Comparison of ENCODE assay signal across 28 cellular contexts in genomic region chr1:18340787-18341186, GRCh38.
"Had no signal": no experiment of that assay in that cellular context is flagged by ENCODE, and none has a peak within 500 bp of the region (broad histone marks: within the 10 kb centered on the region; RNA-seq: fewer than 3 reads in every experiment).

No MANE protein-coding gene starts in this region.

- H3K4me1 ChIP-seq: esophagus muscularis mucosa, esophagus squamous epithelium, foreskin keratinocyte, gastrocnemius medialis, gastroesophageal sphincter, heart left ventricle, heart right ventricle had no signal

- H3K4me3 ChIP-seq: coronary artery, dorsolateral prefrontal cortex, esophagus muscularis mucosa, esophagus squamous epithelium, gastrocnemius medialis, gastroesophageal sphincter, heart left ventricle, heart right ventricle, hepatocyte had no signal

- H2AFZ ChIP-seq: hepatocyte had no signal

- H3K27ac ChIP-seq: coronary artery, dorsolateral prefrontal cortex, epithelial cell of prostate, esophagus muscularis mucosa, esophagus squamous epithelium, foreskin keratinocyte, gastrocnemius medialis, gastroesophageal sphincter, heart left ventricle, heart right ventricle, hepatocyte had no signal

- H3K36me3 ChIP-seq: esophagus muscularis mucosa, esophagus squamous epithelium, gastrocnemius medialis, gastroesophageal sphincter, heart left ventricle, heart right ventricle had no signal

- H3K27me3 ChIP-seq: foreskin keratinocyte had no signal

- ATAC-seq: effector memory CD8-positive, alpha-beta T cell; esophagus mucosa; foreskin keratinocyte; gastrocnemius medialis; gastroesophageal sphincter; heart left ventricle; heart right ventricle had no signal

- H3K9me3 ChIP-seq: esophagus muscularis mucosa, esophagus squamous epithelium, gastrocnemius medialis, gastroesophageal sphincter, heart left ventricle, heart right ventricle had no signal

- DNase-seq: cortex of kidney; dermis blood vessel endothelial cell; dorsolateral prefrontal cortex; effector CD4-positive, alpha-beta T cell; effector CD8-positive, alpha-beta T cell; effector memory CD4-positive, alpha-beta T cell; effector memory CD8-positive, alpha-beta T cell; endodermal cell; erythroblast; esophagus squamous epithelium; foreskin fibroblast; foreskin keratinocyte; foreskin melanocyte; gastrocnemius medialis; glutamatergic neuron; head of caudate nucleus; heart left ventricle; heart right ventricle; hippocampal formation had no signal

- H3K79me2 ChIP-seq: hepatocyte had no signal

- FAIRE-seq: endometrium, endothelial cell of umbilical vein, frontal cortex had no signal

- H3K4me2 ChIP-seq: hepatocyte had no signal
